In the genomic region with DNA sequence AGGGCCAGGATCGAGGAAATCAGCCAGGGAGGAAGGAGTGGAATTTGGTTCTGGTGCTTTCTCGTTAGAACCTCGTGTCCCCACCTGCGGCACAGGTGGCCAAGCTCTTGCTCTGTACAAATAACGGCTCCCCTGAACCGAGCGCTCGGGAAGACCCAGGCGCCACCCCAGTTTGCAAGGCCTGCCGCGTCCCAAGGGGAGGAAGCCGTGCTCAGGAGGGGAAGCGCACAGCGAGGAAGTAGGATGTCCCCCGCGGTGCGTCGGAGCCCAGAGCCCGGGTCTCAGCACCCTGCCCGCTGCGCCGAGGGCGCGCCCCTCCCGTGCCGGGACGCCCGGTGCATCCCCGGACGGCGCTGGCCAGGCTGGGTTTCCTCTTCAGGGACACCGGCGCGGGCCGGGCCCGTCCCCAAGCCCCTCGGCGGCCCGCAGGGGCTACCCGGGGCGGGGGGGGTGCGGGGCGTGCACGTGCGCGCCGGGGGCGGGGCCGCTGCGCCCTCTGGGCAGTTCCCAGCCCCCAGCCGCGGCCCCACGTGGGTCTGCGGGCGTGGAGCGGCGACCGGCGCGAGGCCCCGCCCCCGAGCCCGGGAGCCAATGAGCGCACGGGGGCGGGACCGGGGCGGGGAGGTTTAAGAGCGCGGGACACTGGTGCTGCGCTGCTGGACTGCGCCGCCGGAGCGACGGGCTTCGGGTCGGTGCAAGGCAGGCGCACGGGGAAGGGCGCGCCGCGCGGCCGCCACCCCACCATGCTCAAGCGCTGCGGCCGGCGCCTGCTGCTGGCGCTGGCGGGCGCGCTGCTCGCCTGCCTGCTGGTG, we compare ENCODE assay signal across 8 cellular contexts. TPM values are rescaled to one million over a fixed set of nuclear protein-coding genes. Genes with fewer than 3 reads are reported as not detected.
DNase-seq lines count a peak whose midpoint lies in the region; TF ChIP-seq lines count a peak whose summit lies in the region.

TSS of gene LFNG (plus strand) at position 656 of the 812 bp plus-strand sequence. CDS start at position 744, 88 bp downstream.

- no peaks in the 10 kb centered on the region for H3K36me3 ChIP-seq in H7 (replicated peaks; ENCODE audit: control insufficient read depth, insufficient read depth, low read length)
- H3K36me3 ChIP-seq in MG63: no peaks in the 10 kb centered on the region
- no peaks in the 10 kb centered on the region for H3K36me3 ChIP-seq in suprapubic skin

- TF ChIP-seq POLR2A in suprapubic skin (IDR thresholded peaks at IDR 0.05): peak; percentile 68 to 92

- H3K4me3 ChIP-seq in H7 (ENCODE audit: insufficient read depth, low read depth, low read length) (peak within 1 kb of the TSS; percentile 63), MG63 (peak within 1 kb of the TSS; percentile 41), suprapubic skin (peak within 1 kb of the TSS; percentile 64)

- DNase-seq in GF-D8 (lab: John Stamatoyannopoulos, UW) (peak; percentile 77), H7 (peak; percentile 100), MG63 (peak; percentile 81), SK-N-DZ (ENCODE audit: low spot score) (peak; percentile 91), germinal center (ENCODE audit: low spot score) (peak; percentile 97), occipital lobe (lab: John Stamatoyannopoulos, UW) (peak; percentile 85), suprapubic skin (ENCODE audit: low spot score in 2 of 2) (no peak)
- DNase-seq in activated naive CD4-positive, alpha-beta T cell treated with Interleukin-2 at 50 U/mL for 16 hours: peak; percentile 84

- WGBS in suprapubic skin: 0% methylated on average over 21 of the region's 95 CpGs

- no peak for TF ChIP-seq CTCF in suprapubic skin (IDR thresholded peaks at IDR 0.05)

- H3K27ac ChIP-seq in suprapubic skin: peak within 1 kb of the TSS; percentile 90

- H3K4me1 ChIP-seq in suprapubic skin: peaks cover 62% of the 10 kb centered on the region

- H3K9me3 ChIP-seq in MG63 (no peaks in the 10 kb centered on the region), suprapubic skin (no peaks in the 10 kb centered on the region)

- peaks cover 20% of the 10 kb centered on the region for H3K27me3 ChIP-seq in H7 (ENCODE audit: control insufficient read depth, insufficient read depth, low read length)
- H3K27me3 ChIP-seq in MG63: no peaks in the 10 kb centered on the region
- peaks cover 7% of the 10 kb centered on the region for H3K27me3 ChIP-seq in suprapubic skin

- TF ChIP-seq EP300 in suprapubic skin (IDR thresholded peaks at IDR 0.05): no peak

RNA-seq across cellular contexts. Expression of gene LFNG, which starts in this region (rescaled TPM):
- 12.8 and 20.0 TPM in 2 replicates for total RNA-seq in H7 (2014; rRNA removed; shearing (Covaris generic))
- total RNA-seq in MG63 (2014; rRNA removed; shearing (Covaris generic); ENCODE audit: low replicate concordance): 2.9 and 6.0 TPM in 2 replicates
- polyA plus RNA-seq in SK-N-DZ (2014; cell fraction: cytosol; rRNA removed): 21.8 and 24.5 TPM in 2 replicates
- polyA plus RNA-seq in SK-N-DZ (2014; cell fraction: nucleus; rRNA removed): 50.4 and 51.5 TPM in 2 replicates
- total RNA-seq in occipital lobe (8.7 TPM), suprapubic skin (100 to 1,000 TPM; 105 to 198 (median 150) TPM)

Comparison
In these comparisons a context has a peak if more than half of its experiments do, and no peak if none do; other contexts are left out.
1. DNase-seq: peak in GF-D8 (single experiment), H7 (single experiment), MG63 (single experiment), SK-N-DZ (single experiment), activated naive CD4-positive, alpha-beta T cell treated with Interleukin-2 at 50 U/mL for 16 hours (single experiment), germinal center (single experiment) and occipital lobe (single experiment); none in suprapubic skin (0 of 2).
2. Peak in every context shown above with its lines, with median percentiles within 50 percentile points of each other: H3K4me3 ChIP-seq.